Comparison of ENCODE assay signal across 14 cellular contexts in genomic region chr9:137121927-137122803, GRCh38. TPM values are rescaled to one million over a fixed set of nuclear protein-coding genes. Genes with fewer than 3 reads are reported as not detected.
A peak's percentile ranks its signal among the peaks of the same experiment; 100 is the strongest.
DNase-seq lines count a peak whose midpoint lies in the region; ATAC-seq, FAIRE-seq and TF ChIP-seq lines count a peak whose summit lies in the region.
"Not testable (repeated sequence)": the region's sequence is repeated elsewhere in the genome, so short reads cannot be mapped to it uniquely, and the experiment has no call there.
"Had no signal": no experiment of that assay in that cellular context is flagged by ENCODE, and none has a peak within 500 bp of the region (broad histone marks: within the 10 kb centered on the region; RNA-seq: fewer than 3 reads in every experiment).

No MANE protein-coding gene starts in this region.

- not testable (repeated sequence) for H3K4me3 ChIP-seq in A549; RWPE2 (ENCODE audit: severe bottlenecking)
- H3K4me3 ChIP-seq in GM12864 (ENCODE audit: low read depth, low read length) (peak overlapping the region; percentile 14; the same call in 1 of the 2 replicates), MM.1S (ENCODE audit: low read length) (peak overlapping the region; percentile 31; the same call in 1 of the 2 replicates)

- not testable (repeated sequence) for H4K20me1 ChIP-seq in MM.1S (ENCODE audit: insufficient read depth, low read length)

- H2AFZ ChIP-seq in MM.1S (ENCODE audit: low read length): not testable (repeated sequence)

- not testable (repeated sequence) for FAIRE-seq in A549 (lab: Jason Lieb, UNC)

- 74% methylated on average over 20 of the region's 25 CpGs for WGBS in A549 (ENCODE audit: missing lambda C conversion rate)

- ATAC-seq in A549 (peak in 1 of 2 experiments; percentile 26; a peak in 1 of 6 replicates), RWPE2 (ENCODE audit: low read depth) (0 out of 3 replicates have a peak, but pooled peaks have one; percentile 20), naive B cell (ENCODE audit: low read depth in 2 of 2) (peak; percentile 53)
- ATAC-seq in activated CD4-positive, alpha-beta T cell treated with anti-CD3 and anti-CD28 coated beads for 36 hours: peak; percentile 33
- peak; percentile 73 for ATAC-seq in stimulated activated memory B cell treated with anti-CD40 and anti-IgM and Interleukin-4, amounts not matched to agents 10 μg/mL and 1 μg/mL and 100 μg/mL, for 72 hours

- H3K4me3 Mint-ChIP-seq in activated CD4-positive, alpha-beta T cell treated with anti-CD3 and anti-CD28 coated beads for 36 hours: not testable (repeated sequence)
- H3K4me3 Mint-ChIP-seq in endothelial cell (ENCODE audit: unreplicated experiment): peak overlapping the region; percentile 14
- peak overlapping the region; percentile 35 to 87 (median 76) for H3K4me3 Mint-ChIP-seq in naive B cell
- H3K4me3 Mint-ChIP-seq in stimulated activated memory B cell treated with anti-CD40 and anti-IgM and Interleukin-4, amounts not matched to agents 10 μg/mL and 1 μg/mL and 100 μg/mL, for 72 hours: peak overlapping the region; percentile 74

- H3K79me2 ChIP-seq in MM.1S (ENCODE audit: low read length): not testable (repeated sequence)

- not testable (repeated sequence) for DNase-seq in A549 (ENCODE audit: low read depth in 1 of 2, low spot score in 1 of 2); GM12864 (ENCODE audit: low read depth); MM.1S; RWPE2 (ENCODE audit: low spot score); activated CD4-positive, alpha-beta T cell treated with anti-CD3 and anti-CD28 coated beads for 36 hours; endothelial cell (ENCODE audit: low spot score)
- DNase-seq in naive B cell: peak; percentile 28

- H3K9me3 ChIP-seq in A549; MM.1S (replicated peaks; ENCODE audit: insufficient read depth, low read length); RWPE2 (ENCODE audit: severe bottlenecking): not testable (repeated sequence)

- H3K27me3 ChIP-seq in MM.1S (replicated peaks; ENCODE audit: insufficient read depth, low read length): peaks cover 12% of the 10 kb centered on the region
- H3K27me3 ChIP-seq in RWPE2 (ENCODE audit: insufficient read depth, poor library complexity, severe bottlenecking): not testable (repeated sequence)

- POLR2A ChIA-PET in A549 (lab: Yijun Ruan, JAX); activated CD4-positive, alpha-beta T cell treated with anti-CD3 and anti-CD28 coated beads for 36 hours (lab: Charles Lee): not testable (repeated sequence)

- CTCF ChIA-PET in A549 (lab: Yijun Ruan, JAX): interaction anchor here (0.8 to 10.8 kb wide), 12 partner anchors 15 to 315 kb away, joined by 3 to 113 read pairs (median 5); partner anchors contain the start of genes CYSRT1, RNF208, RNF224 and TMEM210
- CTCF ChIA-PET in activated CD4-positive, alpha-beta T cell treated with anti-CD3 and anti-CD28 coated beads for 36 hours (lab: Charles Lee): interaction anchor here (0.8 to 1.2 kb wide), 5 partner anchors 26 to 115 kb away, joined by 3 to 5 read pairs (median 4); partner anchors contain the start of gene SSNA1

- not testable (repeated sequence) for H3K36me3 Mint-ChIP-seq in activated CD4-positive, alpha-beta T cell treated with anti-CD3 and anti-CD28 coated beads for 36 hours (ENCODE audit: low read depth); endothelial cell (ENCODE audit: low read depth, unreplicated experiment); naive B cell; stimulated activated memory B cell treated with anti-CD40 and anti-IgM and Interleukin-4, amounts not matched to agents 10 μg/mL and 1 μg/mL and 100 μg/mL, for 72 hours

- H3K9ac ChIP-seq in MM.1S (ENCODE audit: low read length): not testable (repeated sequence)

- TF ChIP-seq EP300 in A549 (IDR thresholded peaks at IDR 0.05): not testable (repeated sequence)

- TF ChIP-seq CTCF in A549 (IDR thresholded peaks at IDR 0.05); GM12864 (IDR thresholded peaks at IDR 0.05; ENCODE audit: low read depth, low read length, missing control alignments); MM.1S (IDR thresholded peaks at IDR 0.05; ENCODE audit: low read length); RWPE2 (IDR thresholded peaks at IDR 0.05; ENCODE audit: poor library complexity, severe bottlenecking); endothelial cell (IDR thresholded peaks at IDR 0.05; ENCODE audit: unreplicated experiment): not testable (repeated sequence)

- not testable (repeated sequence) for H3K27ac ChIP-seq in A549; MM.1S (ENCODE audit: low read length); RWPE2 (ENCODE audit: poor library complexity, severe bottlenecking)

- intact Hi-C loops in activated CD4-positive, alpha-beta T cell treated with anti-CD3 and anti-CD28 coated beads for 36 hours (cut with DNase I, micrococcal nuclease): not testable (repeated sequence)

- not testable (repeated sequence) for H3K9me2 ChIP-seq in MM.1S (replicated peaks; ENCODE audit: insufficient read depth, low read length)

- H3K4me1 Mint-ChIP-seq in activated CD4-positive, alpha-beta T cell treated with anti-CD3 and anti-CD28 coated beads for 36 hours: peaks cover 25% of the 10 kb centered on the region
- not testable (repeated sequence) for H3K4me1 Mint-ChIP-seq in endothelial cell (ENCODE audit: unreplicated experiment)
- H3K4me1 Mint-ChIP-seq in naive B cell: peaks cover 30 to 50% (median 34%) of the 10 kb centered on the region in 3 donors
- peaks cover 48% of the 10 kb centered on the region for H3K4me1 Mint-ChIP-seq in stimulated activated memory B cell treated with anti-CD40 and anti-IgM and Interleukin-4, amounts not matched to agents 10 μg/mL and 1 μg/mL and 100 μg/mL, for 72 hours

- not testable (repeated sequence) for H3F3A ChIP-seq in MM.1S (ENCODE audit: insufficient read depth, low read length)

- H3K36me3 ChIP-seq in MM.1S (replicated peaks; ENCODE audit: insufficient read depth, low read length); RWPE2 (ENCODE audit: low read depth): not testable (repeated sequence)

- not testable (repeated sequence) for TF ChIP-seq RAD21 in A549 (conservative IDR thresholded peaks at IDR 0.05 in 1 of 2, IDR thresholded peaks at IDR 0.05 in 1 of 2)

- H3K4me2 ChIP-seq in A549: peak overlapping the region; percentile 59
- H3K4me2 ChIP-seq in MM.1S (ENCODE audit: low read depth, low read length): peak overlapping the region; percentile 76

- H3K27me3 Mint-ChIP-seq in activated CD4-positive, alpha-beta T cell treated with anti-CD3 and anti-CD28 coated beads for 36 hours; endothelial cell (ENCODE audit: unreplicated experiment); naive B cell; stimulated activated memory B cell treated with anti-CD40 and anti-IgM and Interleukin-4, amounts not matched to agents 10 μg/mL and 1 μg/mL and 100 μg/mL, for 72 hours: not testable (repeated sequence)

- H3K9me3 Mint-ChIP-seq in activated CD4-positive, alpha-beta T cell treated with anti-CD3 and anti-CD28 coated beads for 36 hours (ENCODE audit: low read depth); endothelial cell (ENCODE audit: unreplicated experiment); naive B cell; stimulated activated memory B cell treated with anti-CD40 and anti-IgM and Interleukin-4, amounts not matched to agents 10 μg/mL and 1 μg/mL and 100 μg/mL, for 72 hours: not testable (repeated sequence)

- TF ChIP-seq POLR2A in A549 (IDR thresholded peaks at IDR 0.05; ENCODE audit: low read length): not testable (repeated sequence)

- H3K4me1 ChIP-seq in A549 (peaks cover 17% of the 10 kb centered on the region), MM.1S (ENCODE audit: low read length) (peaks cover 19% of the 10 kb centered on the region)
- H3K4me1 ChIP-seq in RWPE2 (ENCODE audit: insufficient read depth, poor library complexity, severe bottlenecking): not testable (repeated sequence)

- H3K27ac Mint-ChIP-seq in activated CD4-positive, alpha-beta T cell treated with anti-CD3 and anti-CD28 coated beads for 36 hours; endothelial cell (ENCODE audit: unreplicated experiment): not testable (repeated sequence)
- H3K27ac Mint-ChIP-seq in naive B cell: peak overlapping the region; percentile 95 to 99 (median 98)
- H3K27ac Mint-ChIP-seq in stimulated activated memory B cell treated with anti-CD40 and anti-IgM and Interleukin-4, amounts not matched to agents 10 μg/mL and 1 μg/mL and 100 μg/mL, for 72 hours: peak overlapping the region; percentile 83

RNA-seq across cellular contexts. Expression of gene DPP7, which starts 7.6 kb away (rescaled TPM):
- polyA plus RNA-seq in A549 (2011; rRNA removed): 27.6 and 36.0 TPM in 2 replicates
- 85.0 and 109 TPM in 2 replicates for polyA plus RNA-seq in A549 (2012; cell fraction: cytosol; rRNA removed)
- polyA plus RNA-seq in A549 (2012; cell fraction: nucleus; rRNA removed): 741 and 980 TPM in 2 replicates
- 61.3 to 71.8 TPM (median 68.5 TPM) in 3 replicates for polyA plus RNA-seq in A549 (2017; fragmentation: RNase III; extraction: RNeasy Plus Mini Kit Qiagen cat#74134 plus additional on column Dnase treatment)
- 25.4 and 26.2 TPM in 2 replicates for polyA minus RNA-seq in A549 (2011; rRNA and poly(A)+ RNA removed)
- total RNA-seq in activated CD4-positive, alpha-beta T cell treated with anti-CD3 and anti-CD28 coated beads for 36 hours: 100 to 1,000 TPM; 188 to 204 TPM
- total RNA-seq in endothelial cell (ENCODE audit: unreplicated experiment): 6.1 TPM
- polyA plus RNA-seq in naive B cell (ENCODE audit: low read depth in 6 of 6): 100 to 1,000 TPM in 4 of 6 donors, 10 to 100 TPM in 2; 71.5 to 142 (median 102) TPM

RNA-seq across cellular contexts. Expression of gene GRIN1, which starts 16.8 kb away (rescaled TPM):
- polyA plus RNA-seq in A549 (2011; rRNA removed) (0.11 and 0.13 TPM in 2 replicates), A549 (2017; fragmentation: RNase III; extraction: RNeasy Plus Mini Kit Qiagen cat#74134 plus additional on column Dnase treatment) (0.30 to 0.51 TPM (median 0.45 TPM) in 3 replicates), naive B cell (ENCODE audit: low read depth in 6 of 6) (not detected)
- 0.30 and 0.57 TPM in 2 replicates for polyA plus RNA-seq in A549 (2012; cell fraction: cytosol; rRNA removed)
- polyA plus RNA-seq in A549 (2012; cell fraction: nucleus; rRNA removed): 0.38 and 0.78 TPM in 2 replicates
- polyA minus RNA-seq in A549 (2011; rRNA and poly(A)+ RNA removed): 0.17 and 0.88 TPM in 2 replicates
- total RNA-seq in activated CD4-positive, alpha-beta T cell treated with anti-CD3 and anti-CD28 coated beads for 36 hours: under 1 TPM in 1 of 2 experiments, not detected in 1; 0.14 TPM
- not detected for total RNA-seq in endothelial cell (ENCODE audit: unreplicated experiment)
- total RNA-seq: A172; CD8-positive, alpha-beta T cell; H4 had no signal
- polyA plus RNA-seq: SK-N-SH had no signal

RNA-seq across cellular contexts. Expression of gene MAN1B1, which starts 35.4 kb away (rescaled TPM):
- polyA plus RNA-seq in A549 (2011; rRNA removed): 31.7 and 47.8 TPM in 2 replicates
- polyA plus RNA-seq in A549 (2012; cell fraction: cytosol; rRNA removed): 35.0 and 41.6 TPM in 2 replicates
- 141 and 165 TPM in 2 replicates for polyA plus RNA-seq in A549 (2012; cell fraction: nucleus; rRNA removed)
- polyA plus RNA-seq in A549 (2017; fragmentation: RNase III; extraction: RNeasy Plus Mini Kit Qiagen cat#74134 plus additional on column Dnase treatment): 45.1 to 48.6 TPM (median 47.0 TPM) in 3 replicates
- polyA minus RNA-seq in A549 (2011; rRNA and poly(A)+ RNA removed): 45.1 and 48.4 TPM in 2 replicates
- total RNA-seq in activated CD4-positive, alpha-beta T cell treated with anti-CD3 and anti-CD28 coated beads for 36 hours: 10 to 100 TPM; 21.6 to 26.7 TPM
- 70.4 TPM for total RNA-seq in endothelial cell (ENCODE audit: unreplicated experiment)
- 10 to 100 TPM; 19.6 to 30.4 (median 24.3) TPM for polyA plus RNA-seq in naive B cell (ENCODE audit: low read depth in 6 of 6)

RNA-seq across cellular contexts. Expression of gene UAP1L1, which starts 44.8 kb away (rescaled TPM):
- polyA plus RNA-seq in A549 (2011; rRNA removed): 1.2 and 1.9 TPM in 2 replicates
- 2.2 and 3.0 TPM in 2 replicates for polyA plus RNA-seq in A549 (2012; cell fraction: cytosol; rRNA removed)
- 12.1 and 12.8 TPM in 2 replicates for polyA plus RNA-seq in A549 (2012; cell fraction: nucleus; rRNA removed)
- polyA plus RNA-seq in A549 (2017; fragmentation: RNase III; extraction: RNeasy Plus Mini Kit Qiagen cat#74134 plus additional on column Dnase treatment): 4.8 to 7.8 TPM (median 6.0 TPM) in 3 replicates
- polyA minus RNA-seq in A549 (2011; rRNA and poly(A)+ RNA removed): 0.95 and 1.7 TPM in 2 replicates
- 10 to 100 TPM; 12.5 to 14.4 TPM for total RNA-seq in activated CD4-positive, alpha-beta T cell treated with anti-CD3 and anti-CD28 coated beads for 36 hours
- total RNA-seq in endothelial cell (ENCODE audit: unreplicated experiment): 3.2 TPM
- polyA plus RNA-seq in naive B cell (ENCODE audit: low read depth in 6 of 6): 1 to 10 TPM; 1.7 to 6.1 (median 3.5) TPM

RNA-seq across cellular contexts. Expression of gene LRRC26, which starts 47.7 kb away (rescaled TPM):
- 0.08 and 0.09 TPM in 2 replicates for polyA plus RNA-seq in A549 (2011; rRNA removed)
- 1.4 and 2.3 TPM in 2 replicates for polyA plus RNA-seq in A549 (2012; cell fraction: cytosol; rRNA removed)
- 0.81 and 2.7 TPM in 2 replicates for polyA plus RNA-seq in A549 (2012; cell fraction: nucleus; rRNA removed)
- polyA plus RNA-seq in A549 (2017; fragmentation: RNase III; extraction: RNeasy Plus Mini Kit Qiagen cat#74134 plus additional on column Dnase treatment): 0.80 to 1.2 TPM (median 1.0 TPM) in 3 replicates
- not detected in 2 replicates for polyA minus RNA-seq in A549 (2011; rRNA and poly(A)+ RNA removed)
- total RNA-seq in activated CD4-positive, alpha-beta T cell treated with anti-CD3 and anti-CD28 coated beads for 36 hours: not detected
- not detected for total RNA-seq in endothelial cell (ENCODE audit: unreplicated experiment)
- polyA plus RNA-seq in naive B cell (ENCODE audit: low read depth in 6 of 6): not detected
- total RNA-seq: A172; CD8-positive, alpha-beta T cell; MCF 10A had no signal
- polyA plus RNA-seq: BJ, SK-N-SH had no signal

Comparison
In these comparisons a context has a peak if more than half of its experiments do, and no peak if none do; other contexts are left out.
1. RNA of gene DPP7, which starts 7.6 kb away (total RNA-seq): 188 to 204 TPM in activated CD4-positive, alpha-beta T cell treated with anti-CD3 and anti-CD28 coated beads for 36 hours; 6.1 TPM in endothelial cell (single experiment); every median in the first group is over 10 times any median in the second.